Comparison of ENCODE assay signal across 8 cellular contexts in the genomic region with DNA sequence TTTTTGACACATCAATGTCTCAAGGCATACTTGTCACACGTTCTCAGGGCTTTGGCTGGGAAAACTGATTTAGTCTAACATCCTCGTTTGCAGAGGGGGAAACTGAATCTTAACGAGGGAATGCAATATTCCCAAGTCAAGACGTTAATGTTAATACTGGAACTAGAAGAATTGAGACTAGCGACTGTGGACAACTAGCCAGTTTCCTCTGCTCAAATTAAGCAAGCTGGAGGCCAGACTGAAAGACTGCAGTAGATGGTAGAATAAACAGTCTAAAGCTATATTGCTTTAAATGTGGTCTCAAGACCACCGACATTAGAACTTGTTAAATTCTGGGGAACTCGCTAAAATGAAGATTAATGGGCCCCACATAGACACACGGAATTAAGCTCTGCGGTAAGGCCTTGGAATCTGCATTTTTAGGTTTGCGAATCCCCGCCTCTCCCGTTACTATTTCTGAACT. TPM values are rescaled to one million over a fixed set of nuclear protein-coding genes. Genes with fewer than 3 reads are reported as not detected.
DNase-seq lines count a peak whose midpoint lies in the region; ATAC-seq and TF ChIP-seq lines count a peak whose summit lies in the region.

No MANE protein-coding gene starts in this region.

- intact Hi-C loops in adrenal gland (cut with DNase I) = loop anchor here (10.0 kb wide), 2 partner anchors 50 to 80 kb away; a partner anchor contains a TSS
- intact Hi-C loops in testis (cut with DNase I; ENCODE audit: low total_unique reads) = no loop called here

- H3K27me3 ChIP-seq in adrenal gland = no peaks in the 10 kb centered on the region
- H3K27me3 ChIP-seq in testis = no peaks in the 10 kb centered on the region

- H3K36me3 ChIP-seq in adrenal gland (replicated peaks in 1 of 2) (peaks cover 0 to 23% of the 10 kb centered on the region in 2 donors), testis (ENCODE audit: low read depth, missing control alignments) (no peaks in the 10 kb centered on the region)

- no peak for TF ChIP-seq POLR2A in adrenal gland (IDR thresholded peaks at IDR 0.05)
- TF ChIP-seq POLR2A in testis (IDR thresholded peaks at IDR 0.05) = no peak

- ATAC-seq in GM19035 (IDR thresholded peaks at IDR 0.05; ENCODE audit: unreplicated experiment) (peak; percentile 2), HG03139 (IDR thresholded peaks at IDR 0.05; ENCODE audit: unreplicated experiment) (peak; percentile 1)

- DNase-seq in adrenal gland (no peak), kidney glomerular epithelial cell (lab: John Stamatoyannopoulos, UW) (peak; percentile 34), testis (no peak), mucosa of gallbladder (ENCODE audit: low spot score) (no peak), NCI-H524 treated with DMSO at 0.1 percent for 48 hours (lab: John Stamatoyannopoulos, UW) (no peak), D341Med (ENCODE audit: low spot score) (no peak)

- no peaks in the 10 kb centered on the region for H3K9me3 ChIP-seq in adrenal gland (replicated peaks in 1 of 3)
- no peaks in the 10 kb centered on the region for H3K9me3 ChIP-seq in testis

- H3K4me1 ChIP-seq in adrenal gland (replicated peaks in 1 of 2) (peaks cover 0 to 26% of the 10 kb centered on the region in 2 donors), testis (peaks cover 20% of the 10 kb centered on the region)

- 0 to 2% (median 1%) methylated on average over 10 to 12 of the region's 12 CpGs for WGBS in adrenal gland, 4 donors
- WGBS in testis, 2 donors = 0 to 1% methylated on average over 12 of the region's 12 CpGs

- TF ChIP-seq CTCF in adrenal gland (IDR thresholded peaks at IDR 0.05) = no peak
- no peak for TF ChIP-seq CTCF in testis (IDR thresholded peaks at IDR 0.05)

- peak overlapping the region; percentile 60 to 93 (median 89) for H3K27ac ChIP-seq in adrenal gland
- H3K27ac ChIP-seq in testis = peak overlapping the region; percentile 92 to 97

- H3K4me3 ChIP-seq in adrenal gland = peak overlapping the region; percentile 1 to 97 (median 76)
- H3K4me3 ChIP-seq in testis = peak overlapping the region; percentile 88 to 94

RNA-seq across cellular contexts. Expression of a gene that starts 0.6 kb away (rescaled TPM):
- total RNA-seq in adrenal gland (10 to 100 TPM; 16.2 to 52.6 (median 34.2) TPM), testis (10 to 100 TPM; 36.3 to 57.2 TPM), mucosa of gallbladder (29.8 TPM)
- polyA plus RNA-seq in adrenal gland (10 to 100 TPM in 1 of 3 donors, 1 to 10 TPM in 2; 4.3 to 35.0 (median 5.8) TPM), testis (ENCODE audit: insufficient read depth, low read depth, low replicate concordance) (65.7 TPM)

RNA-seq across cellular contexts. Expression of a gene that starts 49.8 kb away (rescaled TPM):
- total RNA-seq in adrenal gland = 10 to 100 TPM; 11.5 to 33.8 (median 21.1) TPM
- 10 to 100 TPM in 2 of 3 donors, 1 to 10 TPM in 1; 9.2 to 25.2 (median 16.5) TPM for polyA plus RNA-seq in adrenal gland
- total RNA-seq in testis = 10 to 100 TPM in 1 of 2 donors, 1 to 10 TPM in 1; 8.4 to 13.1 TPM
- 10.0 TPM for polyA plus RNA-seq in testis (ENCODE audit: insufficient read depth, low read depth, low replicate concordance)
- 11.0 TPM for total RNA-seq in mucosa of gallbladder
